Comparison of ENCODE assay signal across 8 cellular contexts in genomic region chr1:180168786-180169640, GRCh38. TPM values are rescaled to one million over a fixed set of nuclear protein-coding genes. Genes with fewer than 3 reads are reported as not detected.
A peak's percentile ranks its signal among the peaks of the same experiment; 100 is the strongest.
DNase-seq lines count a peak whose midpoint lies in the region; ATAC-seq and TF ChIP-seq lines count a peak whose summit lies in the region.

No MANE protein-coding gene starts in this region.

- no peaks in the 10 kb centered on the region for H3K9me3 ChIP-seq in Karpas-422 (ENCODE audit: low read length)
- H3K9me3 ChIP-seq in T-helper 17 cell (ENCODE audit: control insufficient read depth, low read length, poor library complexity, severe bottlenecking): no peaks in the 10 kb centered on the region
- H3K9me3 ChIP-seq in neural progenitor cell (ENCODE audit: low read depth): no peaks in the 10 kb centered on the region

- H3K4me3 Mint-ChIP-seq in Calu3 (ENCODE audit: low read depth, unreplicated experiment) (peak overlapping the region; percentile 45), T-helper 17 cell (no peak overlapping the region), neural progenitor cell (no peak overlapping the region)

- peaks cover 43% of the 10 kb centered on the region for H3K36me3 Mint-ChIP-seq in Calu3 (ENCODE audit: insufficient read depth, unreplicated experiment)
- H3K36me3 Mint-ChIP-seq in T-helper 17 cell (ENCODE audit: low read depth): no peaks in the 10 kb centered on the region
- no peaks in the 10 kb centered on the region for H3K36me3 Mint-ChIP-seq in neural progenitor cell

- ATAC-seq in GM19351 (IDR thresholded peaks at IDR 0.05; ENCODE audit: unreplicated experiment) (peak; percentile 92), T-helper 17 cell (peak; percentile 81), HG03108 (IDR thresholded peaks at IDR 0.05; ENCODE audit: unreplicated experiment) (no peak), GM18517 (IDR thresholded peaks at IDR 0.05; ENCODE audit: unreplicated experiment) (no peak)

- no peaks in the 10 kb centered on the region for H3K9me2 ChIP-seq in Karpas-422 (replicated peaks; ENCODE audit: insufficient read depth, low read length)

- H4K20me1 ChIP-seq in Karpas-422 (ENCODE audit: insufficient read depth, low read depth, low read length) (0 out of 2 replicates have a peak, but pooled peaks cover 3% of the 10 kb centered on the region), neural progenitor cell (ENCODE audit: low read depth) (peaks cover 21% of the 10 kb centered on the region)

- peaks cover 9% of the 10 kb centered on the region for H3K4me1 ChIP-seq in Karpas-422 (ENCODE audit: low read length)
- peaks cover 13% of the 10 kb centered on the region for H3K4me1 ChIP-seq in neural progenitor cell

- H3F3A ChIP-seq in neural progenitor cell (ENCODE audit: low read depth): peaks cover 14% of the 10 kb centered on the region

- H3K4me2 ChIP-seq in Karpas-422 (ENCODE audit: low read depth, low read length, poor library complexity, severe bottlenecking): no peak overlapping the region
- no peak overlapping the region for H3K4me2 ChIP-seq in neural progenitor cell

- H3K27me3 ChIP-seq in Karpas-422 (ENCODE audit: low read length): no peaks in the 10 kb centered on the region
- no peaks in the 10 kb centered on the region for H3K27me3 ChIP-seq in neural progenitor cell

- no peak overlapping the region for H3K27ac ChIP-seq in Karpas-422 (ENCODE audit: low read length)
- peak overlapping the region; percentile 79 for H3K27ac ChIP-seq in epithelial cell of prostate
- no peak overlapping the region for H3K27ac ChIP-seq in neural progenitor cell

- H3K4me3 ChIP-seq in Karpas-422 (ENCODE audit: low read length) (no peak overlapping the region), neural progenitor cell (no peak overlapping the region)

- H3K9me3 Mint-ChIP-seq in Calu3 (ENCODE audit: low read depth, unreplicated experiment): no peaks in the 10 kb centered on the region
- H3K9me3 Mint-ChIP-seq in neural progenitor cell: no peaks in the 10 kb centered on the region

- peak; percentile 80 for DNase-seq in Calu3
- DNase-seq in Karpas-422: peak; percentile 82
- DNase-seq in T-helper 17 cell: no peak
- DNase-seq in epithelial cell of prostate (ENCODE audit: low read depth, low spot score): peak; percentile 16
- DNase-seq in neural progenitor cell (ENCODE audit: low spot score): peak; percentile 68

- H2AFZ ChIP-seq in Karpas-422 (ENCODE audit: low read length) (no peak overlapping the region), neural progenitor cell (replicated peaks) (no peak overlapping the region)

- H3K27ac Mint-ChIP-seq in Calu3 (ENCODE audit: unreplicated experiment): peak overlapping the region; percentile 66
- no peak overlapping the region for H3K27ac Mint-ChIP-seq in T-helper 17 cell
- no peak overlapping the region for H3K27ac Mint-ChIP-seq in neural progenitor cell

- TF ChIP-seq CTCF in Calu3 (IDR thresholded peaks at IDR 0.05; ENCODE audit: unreplicated experiment) (peak; percentile 59), neural progenitor cell (IDR thresholded peaks at IDR 0.05) (peak; percentile 66)

- BruUV-seq in Calu3 (replicated peaks; lab: Mats Ljungman, UMichigan): no TSS peak

- H3K27me3 Mint-ChIP-seq in Calu3 (ENCODE audit: unreplicated experiment): no peaks in the 10 kb centered on the region
- H3K27me3 Mint-ChIP-seq in T-helper 17 cell: no peaks in the 10 kb centered on the region
- H3K27me3 Mint-ChIP-seq in neural progenitor cell (ENCODE audit: insufficient read depth, low read depth): peaks cover 22% of the 10 kb centered on the region

- intact Hi-C loops in Calu3 (cut with micrococcal nuclease; ENCODE audit: unreplicated experiment): loop anchor here (10.0 kb wide), 1 partner anchor 214 kb away; the partner anchor contains the start of gene CEP350

- CTCF ChIA-PET in Calu3 (lab: Charles Lee): interaction anchor here (0.8 to 5.2 kb wide), 6 partner anchors 10 to 301 kb away, joined by 3 to 89 read pairs (median 4); partner anchors contain the start of genes QSOX1 and TOR1AIP1

- H3K79me2 ChIP-seq in Karpas-422 (ENCODE audit: low read length) (no peaks in the 10 kb centered on the region), neural progenitor cell (ENCODE audit: low read depth) (no peaks in the 10 kb centered on the region)

- H3K36me3 ChIP-seq in Karpas-422 (ENCODE audit: insufficient read depth, low read length) (no peaks in the 10 kb centered on the region), neural progenitor cell (no peaks in the 10 kb centered on the region)

- H3K4me1 Mint-ChIP-seq in Calu3 (ENCODE audit: low read depth, unreplicated experiment): peaks cover 82% of the 10 kb centered on the region
- H3K4me1 Mint-ChIP-seq in T-helper 17 cell: peaks cover 19% of the 10 kb centered on the region
- H3K4me1 Mint-ChIP-seq in neural progenitor cell: peaks cover 4% of the 10 kb centered on the region

- H3K9ac ChIP-seq in Karpas-422 (ENCODE audit: low read length): no peak overlapping the region
- H3K9ac ChIP-seq in neural progenitor cell: no peak overlapping the region

RNA-seq across cellular contexts. Expression of gene QSOX1, which starts 14.3 kb away (rescaled TPM):
- total RNA-seq in Calu3 (2022) (462 and 505 TPM in 2 replicates), T-helper 17 cell (10 to 100 TPM; 22.0 to 25.0 TPM), neural progenitor cell (ENCODE audit: low replicate concordance) (13.6 and 58.3 TPM in 2 replicates)
- total RNA-seq in Karpas-422 (2014; rRNA removed; shearing (Covaris generic); ENCODE audit: low replicate concordance): 4.7 and 10.0 TPM in 2 replicates

Comparison
In these comparisons a context has a peak if more than half of its experiments do, and no peak if none do; other contexts are left out.
1. DNase-seq: peak in Calu3 (single experiment), Karpas-422 (single experiment), epithelial cell of prostate (single experiment) and neural progenitor cell (single experiment); none in T-helper 17 cell (0 of 3).
2. ATAC-seq: peak in GM19351 (single experiment) and T-helper 17 cell (single experiment); none in HG03108 (single experiment) and GM18517 (single experiment).